16 cellular contexts compared by ENCODE assay signal in genomic region chr11:20060647-20061205, GRCh38.
"Had no signal": no experiment of that assay in that cellular context is flagged by ENCODE, and none has a peak within 500 bp of the region (broad histone marks: within the 10 kb centered on the region; RNA-seq: fewer than 3 reads in every experiment).

No MANE protein-coding gene starts in this region.

- H3K36me3 ChIP-seq: neural progenitor cell, uterus had no signal

- H3K27me3 ChIP-seq: neural progenitor cell, thyroid gland, uterus had no signal

- H3K4me3 ChIP-seq: lower lobe of right lung, neural progenitor cell, thyroid gland, uterus had no signal

- H3K4me1 ChIP-seq: lower lobe of right lung, neural progenitor cell, uterus had no signal

- ATAC-seq: activated CD8-positive, alpha-beta T cell treated with anti-CD3 and anti-CD28 coated beads for 36 hours; activated naive CD4-positive, alpha-beta T cell treated with anti-CD3 and anti-CD28 coated beads, Interleukin-2, amount 50 U/mL, for 72 hours; activated T-cell treated with anti-CD3 and anti-CD28 coated beads, Interleukin-2, amount 50 U/mL, for 4 hours; lower lobe of right lung; stimulated activated naive B cell treated with anti-CD40 and anti-IgM and Interleukin-4, amounts not matched to agents 10 μg/mL and 1 μg/mL and 100 μg/mL, for 72 hours had no signal

- H3K27me3 Mint-ChIP-seq: activated B cell treated with CpG ODN at 0.5 μM for 24 hours; activated CD8-positive, alpha-beta T cell treated with anti-CD3 and anti-CD28 coated beads for 36 hours; stimulated activated naive B cell treated with anti-CD40 and anti-IgM and Interleukin-4, amounts not matched to agents 10 μg/mL and 1 μg/mL and 100 μg/mL, for 72 hours had no signal

- H3K4me1 Mint-ChIP-seq: activated B cell treated with CpG ODN at 0.5 μM for 24 hours; neural progenitor cell; stimulated activated naive B cell treated with anti-CD40 and anti-IgM and Interleukin-4, amounts not matched to agents 10 μg/mL and 1 μg/mL and 100 μg/mL, for 72 hours had no signal

- H3K27ac Mint-ChIP-seq: activated B cell treated with CpG ODN at 0.5 μM for 24 hours; activated CD8-positive, alpha-beta T cell treated with anti-CD3 and anti-CD28 coated beads for 36 hours; activated naive CD4-positive, alpha-beta T cell treated with anti-CD3 and anti-CD28 coated beads, Interleukin-2, amount 50 U/mL, for 72 hours; neural progenitor cell; stimulated activated naive B cell treated with anti-CD40 and anti-IgM and Interleukin-4, amounts not matched to agents 10 μg/mL and 1 μg/mL and 100 μg/mL, for 72 hours had no signal

- DNase-seq: activated B cell treated with CpG ODN at 0.5 μM for 24 hours; activated CD4-positive, alpha-beta T cell treated with anti-CD3 and anti-CD28 coated beads for 48 hours; activated CD8-positive, alpha-beta T cell treated with anti-CD3 and anti-CD28 coated beads for 36 hours; activated effector memory CD4-positive, alpha-beta T cell treated with Interleukin-2 at 50 U/mL for 16 hours; activated T-cell treated with anti-CD3 and anti-CD28 coated beads, Interleukin-2, amount 50 U/mL, for 4 hours; effector CD8-positive, alpha-beta T cell; hippocampal formation; lower lobe of right lung; midbrain; stimulated activated CD4-positive, alpha-beta T cell treated with anti-CD3 and anti-CD28 coated beads, Interleukin-2, amount 100 ng/mL, for 48 hours; stimulated activated naive B cell treated with anti-CD40 and anti-IgM and Interleukin-4, amounts not matched to agents 10 μg/mL and 1 μg/mL and 100 μg/mL, for 72 hours; T-helper 2 cell; thyroid gland; uterus had no signal

- H3K36me3 Mint-ChIP-seq: activated naive CD4-positive, alpha-beta T cell treated with anti-CD3 and anti-CD28 coated beads, Interleukin-2, amount 50 U/mL, for 72 hours; stimulated activated naive B cell treated with anti-CD40 and anti-IgM and Interleukin-4, amounts not matched to agents 10 μg/mL and 1 μg/mL and 100 μg/mL, for 72 hours had no signal

- H3K9me3 Mint-ChIP-seq: activated B cell treated with CpG ODN at 0.5 μM for 24 hours; activated CD8-positive, alpha-beta T cell treated with anti-CD3 and anti-CD28 coated beads for 36 hours; activated naive CD4-positive, alpha-beta T cell treated with anti-CD3 and anti-CD28 coated beads, Interleukin-2, amount 50 U/mL, for 72 hours; activated T-cell treated with anti-CD3 and anti-CD28 coated beads, Interleukin-2, amount 50 U/mL, for 4 hours; neural progenitor cell; stimulated activated naive B cell treated with anti-CD40 and anti-IgM and Interleukin-4, amounts not matched to agents 10 μg/mL and 1 μg/mL and 100 μg/mL, for 72 hours had no signal

- H3K4me3 Mint-ChIP-seq: activated B cell treated with CpG ODN at 0.5 μM for 24 hours; activated CD8-positive, alpha-beta T cell treated with anti-CD3 and anti-CD28 coated beads for 36 hours; activated T-cell treated with anti-CD3 and anti-CD28 coated beads, Interleukin-2, amount 50 U/mL, for 4 hours; neural progenitor cell; stimulated activated naive B cell treated with anti-CD40 and anti-IgM and Interleukin-4, amounts not matched to agents 10 μg/mL and 1 μg/mL and 100 μg/mL, for 72 hours had no signal

- H3K27ac ChIP-seq: lower lobe of right lung, neural progenitor cell, uterus had no signal

- H3K9me3 ChIP-seq: lower lobe of right lung, thyroid gland, uterus had no signal
